ENCODE assay signal across 1 cellular context in genomic region chr7:132419538-132419937, GRCh38.
A peak's percentile ranks its signal among the peaks of the same experiment; 100 is the strongest.
TF ChIP-seq lines count a peak whose summit lies in the region.

No MANE protein-coding gene starts in this region.

TF ChIP-seq in K562, 482 proteins besides CTCF, POLR2A, EP300 and RAD21 (continued from another document and continues in another):
- no peak for TF ChIP-seq ZNF609 (CRISPR knock-in tag; IDR thresholded peaks at IDR 0.05; ENCODE audit: borderline replicate concordance)
- TF ChIP-seq MTF1 (CRISPR knock-in tag; IDR thresholded peaks at IDR 0.05; ENCODE audit: borderline replicate concordance): no peak
- no peak for TF ChIP-seq ZNF668 (CRISPR knock-in tag; IDR thresholded peaks at IDR 0.05)
- TF ChIP-seq MBD1 (CRISPR knock-in tag; IDR thresholded peaks at IDR 0.05): no peak
- TF ChIP-seq ZNF133 (CRISPR knock-in tag; IDR thresholded peaks at IDR 0.05): no peak
- TF ChIP-seq ZNF316 (IDR thresholded peaks at IDR 0.05): no peak
- no peak for TF ChIP-seq ZNF146 (CRISPR knock-in tag; IDR thresholded peaks at IDR 0.05; ENCODE audit: unreplicated experiment)
- TF ChIP-seq HSF4 (CRISPR knock-in tag; IDR thresholded peaks at IDR 0.05; ENCODE audit: borderline replicate concordance): no peak
- no peak for TF ChIP-seq STAT5B (CRISPR knock-in tag; IDR thresholded peaks at IDR 0.05)
- TF ChIP-seq OTX1 (CRISPR knock-in tag; IDR thresholded peaks at IDR 0.05): no peak
- TF ChIP-seq DNMT1 (IDR thresholded peaks at IDR 0.05): no peak
- TF ChIP-seq GTF2E2 (tag; IDR thresholded peaks at IDR 0.05): no peak
- TF ChIP-seq ZNF785 (CRISPR knock-in tag; IDR thresholded peaks at IDR 0.05): no peak
- TF ChIP-seq E2F1 (CRISPR knock-in tag; IDR thresholded peaks at IDR 0.05): no peak
- TF ChIP-seq IRF2 (CRISPR knock-in tag; IDR thresholded peaks at IDR 0.05): no peak
- peak; percentile 75 for TF ChIP-seq FOXM1 (IDR thresholded peaks at IDR 0.05; ENCODE audit: low read depth)
- TF ChIP-seq FOXM1 (CRISPR knock-in tag; IDR thresholded peaks at IDR 0.05; ENCODE audit: low read depth): no peak
- no peak for TF ChIP-seq MAFF (IDR thresholded peaks at IDR 0.05; ENCODE audit: low read length)
- TF ChIP-seq ZNF277 (CRISPR knock-in tag; IDR thresholded peaks at IDR 0.05; ENCODE audit: borderline replicate concordance): no peak
- no peak for TF ChIP-seq ZNF23 (CRISPR knock-in tag; IDR thresholded peaks at IDR 0.05)
- TF ChIP-seq ZNF740 (CRISPR knock-in tag; IDR thresholded peaks at IDR 0.05): no peak
- TF ChIP-seq ZNF740 (tag; IDR thresholded peaks at IDR 0.05): no peak
- TF ChIP-seq ZFX (CRISPR knock-in tag; IDR thresholded peaks at IDR 0.05): no peak
- no peak for TF ChIP-seq ZNF324 (CRISPR knock-in tag; IDR thresholded peaks at IDR 0.05)
- TF ChIP-seq ZNF224 (CRISPR knock-in tag; IDR thresholded peaks at IDR 0.05): no peak
- no peak for TF ChIP-seq TEAD2 (tag; IDR thresholded peaks at IDR 0.05)
- no peak for TF ChIP-seq HLTF (IDR thresholded peaks at IDR 0.05)
- no peak for TF ChIP-seq SP1 (CRISPR knock-in tag; IDR thresholded peaks at IDR 0.05)
- no peak for TF ChIP-seq ZFP91 (CRISPR knock-in tag; IDR thresholded peaks at IDR 0.05)
- TF ChIP-seq ZBTB33 (CRISPR knock-in tag; IDR thresholded peaks at IDR 0.05): no peak
- peak; percentile 43 to 44; a peak in 2 of 4 replicates for TF ChIP-seq TRIM24 (IDR thresholded peaks at IDR 0.05)
- no peak for TF ChIP-seq CLOCK (CRISPR knock-in tag; IDR thresholded peaks at IDR 0.05; ENCODE audit: borderline replicate concordance)
- peak; percentile 89 for TF ChIP-seq SMAD4 (CRISPR knock-in tag; conservative IDR thresholded peaks at IDR 0.05)
- no peak for TF ChIP-seq PCBP2 (IDR thresholded peaks at IDR 0.05; ENCODE audit: low read depth, low read length, poor library complexity, severe bottlenecking)
- no peak for TF ChIP-seq HDGF (IDR thresholded peaks at IDR 0.05)
- no peak for TF ChIP-seq EZH2 (IDR thresholded peaks at IDR 0.05; ENCODE audit: borderline replicate concordance, low read depth, low read length)
- TF ChIP-seq CBFA2T2 (conservative IDR thresholded peaks at IDR 0.05): peak; percentile 87
